Comparison of ENCODE assay signal across 1 cellular context in genomic region chr9:136324501-136325300, GRCh38.
TF ChIP-seq lines count a peak whose summit lies in the region.

No MANE protein-coding gene starts in this region.

TF ChIP-seq in A549, 52 proteins besides CTCF, POLR2A, EP300 and RAD21:
- TF ChIP-seq FOSB (CRISPR knock-in tag; IDR thresholded peaks at IDR 0.05) (no peak), SREBF2 (IDR thresholded peaks at IDR 0.05) (no peak), SMC3 (IDR thresholded peaks at IDR 0.05) (no peak), GATA3 (IDR thresholded peaks at IDR 0.05; ENCODE audit: borderline replicate concordance) (no peak), KDM5A (IDR thresholded peaks at IDR 0.05) (no peak), NFE2L2 (conservative IDR thresholded peaks at IDR 0.05; ENCODE audit: low read length) (no peak), RFX5 (IDR thresholded peaks at IDR 0.05) (no peak), USF2 (IDR thresholded peaks at IDR 0.05) (no peak), FOXS1 (CRISPR knock-in tag; IDR thresholded peaks at IDR 0.05) (no peak), HES2 (IDR thresholded peaks at IDR 0.05) (no peak), CBX2 (IDR thresholded peaks at IDR 0.05; ENCODE audit: borderline replicate concordance, low read depth) (no peak), ZNF302 (CRISPR knock-in tag; IDR thresholded peaks at IDR 0.05) (no peak), EHMT2 (IDR thresholded peaks at IDR 0.05; ENCODE audit: low read depth) (no peak), ZSCAN20 (CRISPR knock-in tag; IDR thresholded peaks at IDR 0.05) (no peak), HDAC2 (IDR thresholded peaks at IDR 0.05) (no peak), MYC (IDR thresholded peaks at IDR 0.05; ENCODE audit: borderline replicate concordance, low read length) (no peak), MAZ (IDR thresholded peaks at IDR 0.05; ENCODE audit: borderline replicate concordance, low read depth, low read length) (no peak), NPAS2 (CRISPR knock-in tag; IDR thresholded peaks at IDR 0.05; ENCODE audit: borderline replicate concordance) (no peak), EHF (CRISPR knock-in tag; IDR thresholded peaks at IDR 0.05) (no peak)
